Comparison of ENCODE assay signal across 17 cellular contexts in genomic region chr10:478471-479245, GRCh38.
DNase-seq lines count a peak whose midpoint lies in the region; ATAC-seq, FAIRE-seq and TF ChIP-seq lines count a peak whose summit lies in the region.
"Had no signal": no experiment of that assay in that cellular context is flagged by ENCODE, and none has a peak within 500 bp of the region (broad histone marks: within the 10 kb centered on the region; RNA-seq: fewer than 3 reads in every experiment).

No MANE protein-coding gene starts in this region.

- POLR2A ChIA-PET in RWPE1 (lab: Yijun Ruan, JAX; ENCODE audit: low non-redundant PET), result no interaction called here

- H3F3A ChIP-seq in smooth muscle cell (ENCODE audit: low read depth), result no peaks in the 10 kb centered on the region

- no peak for FAIRE-seq in H54 (lab: Jason Lieb, UNC)

- H3K4me1 Mint-ChIP-seq in nephron progenitor cell, result peaks cover 36% of the 10 kb centered on the region

- peaks cover 3% of the 10 kb centered on the region for H3K79me2 ChIP-seq in smooth muscle cell (ENCODE audit: low read depth)

- TF ChIP-seq CTCF in RWPE1 (conservative IDR thresholded peaks at IDR 0.05; ENCODE audit: low read depth) (no peak), nephron progenitor cell (IDR thresholded peaks at IDR 0.05) (no peak), smooth muscle cell (IDR thresholded peaks at IDR 0.05; ENCODE audit: borderline replicate concordance, insufficient read depth, poor library complexity, severe bottlenecking) (no peak)

- no peak overlapping the region for H3K4me2 ChIP-seq in smooth muscle cell

- no peaks in the 10 kb centered on the region for H3K9me3 ChIP-seq in smooth muscle cell (replicated peaks; ENCODE audit: low read depth)

- peak overlapping the region; percentile 58 for H3K27ac Mint-ChIP-seq in nephron progenitor cell

- H2AFZ ChIP-seq in smooth muscle cell (ENCODE audit: low read depth), result no peak overlapping the region

- ATAC-seq in esophagus mucosa, result peak; percentile 17

- H3K27ac ChIP-seq in RWPE1 (peak overlapping the region; percentile 80), smooth muscle cell (ENCODE audit: low read depth) (no peak overlapping the region)
- H3K27ac ChIP-seq: 22Rv1, C4-2B, SK-N-MC had no signal

- H3K9ac ChIP-seq in smooth muscle cell (ENCODE audit: low read depth), result no peak overlapping the region

- peaks cover 6% of the 10 kb centered on the region for H3K27me3 Mint-ChIP-seq in nephron progenitor cell (ENCODE audit: low read depth, poor library complexity)

- peaks cover 80% of the 10 kb centered on the region for H4K20me1 ChIP-seq in smooth muscle cell (ENCODE audit: low read depth)

- no peak overlapping the region for H3K4me3 ChIP-seq in smooth muscle cell
- H3K4me3 ChIP-seq: SK-N-MC had no signal

- no peak for TF ChIP-seq POLR2A in H54 (IDR thresholded peaks at IDR 0.05; ENCODE audit: low read depth, low read length)

- H3K4me3 Mint-ChIP-seq in nephron progenitor cell, result no peak overlapping the region

- H3K4me1 ChIP-seq in smooth muscle cell (ENCODE audit: low read depth), result no peaks in the 10 kb centered on the region

- H3K9me3 Mint-ChIP-seq in nephron progenitor cell, result peaks cover 18% of the 10 kb centered on the region

- 93% methylated on average over 20 of the region's 21 CpGs for WGBS in smooth muscle cell (ENCODE audit: low lambda C conversion rate)

- no peaks in the 10 kb centered on the region for H3K36me3 ChIP-seq in smooth muscle cell (ENCODE audit: low read depth)

- peaks cover 47% of the 10 kb centered on the region for H3K36me3 Mint-ChIP-seq in nephron progenitor cell (ENCODE audit: low read depth)

- no peaks in the 10 kb centered on the region for H3K27me3 ChIP-seq in smooth muscle cell (ENCODE audit: low read depth)

- CTCF ChIA-PET in RWPE1 (lab: Yijun Ruan, JAX), result no interaction called here

- DNase-seq in DMS53 (lab: John Stamatoyannopoulos, UW) (peak; percentile 23), DMS53 treated with DMSO at 0.1 percent for 48 hours (lab: John Stamatoyannopoulos, UW; ENCODE audit: unreplicated experiment) (no peak), RWPE1 (ENCODE audit: low spot score) (peak; percentile 30), nephron progenitor cell (no peak), 8988T (no peak), smooth muscle cell (lab: John Stamatoyannopoulos, UW; ENCODE audit: unreplicated experiment) (no peak), H54 (ENCODE audit: insufficient read length, low spot score) (no peak)
- DNase-seq: activated CD4-positive, alpha-beta T cell treated with anti-CD3 and anti-CD28 coated beads, Interleukin-2, amount 50 U/mL, for 4 hours; DMS79; NCI-H1092; NCI-H526 treated with DMSO at 0.1 percent for 48 hours; stimulated activated CD4-positive, alpha-beta T cell treated with anti-CD3 and anti-CD28 coated beads, Interleukin-12 subunit alpha, Interleukin-12 subunit beta, amount 100 ng/mL, for 4 hours; stimulated activated naive CD4-positive, alpha-beta T cell had no signal

Comparison
In these comparisons a context has a peak if more than half of its experiments do, and no peak if none do; other contexts are left out.
1. DNase-seq: peak in DMS53 (single experiment) and RWPE1 (single experiment); none in DMS53 treated with DMSO at 0.1 percent for 48 hours (single experiment), nephron progenitor cell (single experiment), 8988T (single experiment), smooth muscle cell (single experiment) and H54 (single experiment).